Comparison of ENCODE assay signal across 8 cellular contexts in the genomic region with DNA sequence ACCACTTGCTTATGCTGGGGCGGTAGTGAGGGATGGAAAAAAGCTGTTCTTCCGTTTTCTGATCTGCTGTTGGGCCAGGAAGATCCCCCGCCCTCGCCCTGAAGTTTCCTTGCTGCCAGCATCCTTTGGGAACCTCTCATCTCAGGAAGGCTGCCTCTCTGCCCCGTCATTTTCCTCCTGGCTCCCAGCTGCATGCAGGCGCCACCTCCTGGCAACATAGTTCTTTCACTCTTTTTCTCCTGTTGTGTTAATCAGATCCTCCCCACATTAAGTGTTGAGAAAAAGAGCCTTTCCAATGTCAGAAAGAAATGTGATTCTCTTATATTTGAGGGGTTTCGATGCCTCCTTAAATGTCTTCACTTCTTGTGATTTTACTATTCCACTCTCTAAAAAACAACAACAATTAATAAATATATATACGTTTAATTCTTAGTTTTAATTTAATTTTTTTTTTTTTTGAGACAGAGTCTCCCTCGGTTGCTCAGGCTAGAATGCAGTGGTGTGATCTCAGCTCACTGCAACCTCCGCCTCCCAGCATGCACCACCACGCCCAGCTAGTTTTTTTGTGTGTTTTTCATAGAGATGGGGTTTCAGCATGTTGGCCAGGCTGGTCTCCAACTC.
DNase-seq lines count a peak whose midpoint lies in the region; ATAC-seq and TF ChIP-seq lines count a peak whose summit lies in the region.

No MANE protein-coding gene starts in this region.

- peak overlapping the region; percentile 49 for H3K4me3 Mint-ChIP-seq in CD8-positive, alpha-beta T cell

- H3K27me3 Mint-ChIP-seq in CD8-positive, alpha-beta T cell (ENCODE audit: low read depth) = no peaks in the 10 kb centered on the region

- H3K4me1 Mint-ChIP-seq in CD8-positive, alpha-beta T cell (ENCODE audit: low read depth) = peaks cover 5% of the 10 kb centered on the region

- DNase-seq in CD8-positive, alpha-beta T cell = peak in 6 of 7 experiments; percentile 30 to 73 (median 62)
- DNase-seq in NCI-H128 (lab: John Stamatoyannopoulos, UW; ENCODE audit: unreplicated experiment) (peak; percentile 49), SW480 (ENCODE audit: low spot score) (peak; percentile 81), anterior cingulate cortex (lab: John Stamatoyannopoulos, UW) (peak in 54 of 58 donors; percentile 13 to 81 (median 52)), right cardiac atrium (peak; percentile 78 to 87 (median 82)), sigmoid colon (peak; percentile 85)

- H3K36me3 ChIP-seq in CD8-positive, alpha-beta T cell (ENCODE audit: insufficient read depth, low read length) = no peaks in the 10 kb centered on the region
- H3K36me3 ChIP-seq in sigmoid colon = peaks cover 0 to 3% (median 0%) of the 10 kb centered on the region in 4 donors

- POLR2A ChIA-PET in CD8-positive, alpha-beta T cell (lab: Charles Lee) = interaction anchor here (0.5 to 1.4 kb wide), 4 partner anchors 13 to 179 kb away, joined by 4 to 14 read pairs (median 5); no protein-coding TSS in a partner anchor

- 22% methylated on average over 11 of the region's 11 CpGs for WGBS in right cardiac atrium
- WGBS in sigmoid colon, 2 donors = 34% methylated on average over 11 of the region's 11 CpGs

- no peaks in the 10 kb centered on the region for H3K27me3 ChIP-seq in CD8-positive, alpha-beta T cell (ENCODE audit: insufficient read depth, low read length)
- H3K27me3 ChIP-seq in right cardiac atrium (ENCODE audit: control insufficient read depth, insufficient read depth) (no peaks in the 10 kb centered on the region), sigmoid colon (no peaks in the 10 kb centered on the region)

- TF ChIP-seq EP300 in sigmoid colon (IDR thresholded peaks at IDR 0.05) = no peak

- H3K9me3 Mint-ChIP-seq in CD8-positive, alpha-beta T cell = no peaks in the 10 kb centered on the region

- peaks cover 4% of the 10 kb centered on the region for H3K4me1 ChIP-seq in CD8-positive, alpha-beta T cell (ENCODE audit: insufficient read depth, low read length)
- H3K4me1 ChIP-seq in right cardiac atrium (ENCODE audit: control insufficient read depth, insufficient read depth, low read length) (no peaks in the 10 kb centered on the region), sigmoid colon (peaks cover 0 to 4% (median 2%) of the 10 kb centered on the region in 4 donors)

- intact Hi-C loops in CD8-positive, alpha-beta T cell (cut with DNase I, micrococcal nuclease) = loop anchor here (1.0 kb wide), 2 partner anchors 123 to 166 kb away; a partner anchor contains a TSS
- intact Hi-C loops in right cardiac atrium (cut with DNase I) = loop anchor here (2.0 to 5.0 kb wide), 2 partner anchors 164 to 165 kb away; no protein-coding TSS in a partner anchor
- intact Hi-C loops in sigmoid colon (cut with DNase I) = loop anchor here (1.0 kb wide), 1 partner anchor 166 kb away; no protein-coding TSS in a partner anchor

- peak; percentile 62 for TF ChIP-seq CTCF in CD8-positive, alpha-beta T cell (IDR thresholded peaks at IDR 0.05)
- TF ChIP-seq CTCF in sigmoid colon (IDR thresholded peaks at IDR 0.05) = peak; percentile 32 to 66 (median 59)

- peak overlapping the region; percentile 75 for H3K27ac Mint-ChIP-seq in CD8-positive, alpha-beta T cell

- H3K4me3 ChIP-seq in CD8-positive, alpha-beta T cell (ENCODE audit: low read depth, low read length) = no peak overlapping the region
- no peak overlapping the region for H3K4me3 ChIP-seq in right cardiac atrium (ENCODE audit: low read length)
- no peak overlapping the region for H3K4me3 ChIP-seq in sigmoid colon

- no peaks in the 10 kb centered on the region for H3K9me3 ChIP-seq in CD8-positive, alpha-beta T cell (ENCODE audit: low read length)
- H3K9me3 ChIP-seq in right cardiac atrium (ENCODE audit: control insufficient read depth, low read length) = no peaks in the 10 kb centered on the region
- no peaks in the 10 kb centered on the region for H3K9me3 ChIP-seq in sigmoid colon

- H3K27ac ChIP-seq in CD8-positive, alpha-beta T cell (ENCODE audit: low read depth, low read length) = no peak overlapping the region
- no peak overlapping the region for H3K27ac ChIP-seq in right cardiac atrium (ENCODE audit: low read length)
- no peak overlapping the region for H3K27ac ChIP-seq in sigmoid colon

- CTCF ChIA-PET in CD8-positive, alpha-beta T cell (lab: Charles Lee) = interaction anchor here (0.7 to 22.4 kb wide), 24 partner anchors 8 to 312 kb away, joined by 3 to 556 read pairs (median 6); a partner anchor contains a TSS

- peaks cover under 1% of the 10 kb centered on the region for H3K36me3 Mint-ChIP-seq in CD8-positive, alpha-beta T cell

- peak; percentile 65 for ATAC-seq in CD8-positive, alpha-beta T cell
- peak; percentile 61 for ATAC-seq in GM21529 (IDR thresholded peaks at IDR 0.05; ENCODE audit: unreplicated experiment)
- ATAC-seq in right cardiac atrium = peak; percentile 75 to 88
- ATAC-seq in GM19397 (IDR thresholded peaks at IDR 0.05; ENCODE audit: unreplicated experiment) = no peak

- TF ChIP-seq POLR2A in sigmoid colon (IDR thresholded peaks at IDR 0.05) = no peak
